ENCODE assay signal across 2 cellular contexts in the genomic region with DNA sequence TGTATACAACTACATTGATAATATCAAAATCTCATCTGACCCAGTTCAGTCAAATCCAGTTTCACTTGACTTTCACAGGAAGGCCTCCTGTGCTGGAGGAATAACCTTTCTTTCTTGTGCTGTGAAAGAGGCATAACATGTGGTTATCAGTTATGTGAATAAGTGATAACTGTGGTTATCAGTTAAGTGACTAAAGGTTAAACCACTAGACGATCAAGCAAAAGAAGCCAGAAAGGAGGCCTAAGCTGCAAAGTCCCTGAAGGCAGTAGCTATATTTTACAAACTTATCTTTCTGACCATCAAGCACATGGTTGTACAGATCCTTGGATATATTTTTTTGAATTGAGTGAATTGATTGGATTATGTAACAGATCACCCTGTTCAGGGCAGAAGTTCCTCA.
TF ChIP-seq lines count a peak whose summit lies in the region.

No MANE protein-coding gene starts in this region.

TF ChIP-seq in SK-N-SH, 30 proteins besides CTCF, POLR2A, EP300 and RAD21 (continued from another document):
- TF ChIP-seq, protein P1, sequence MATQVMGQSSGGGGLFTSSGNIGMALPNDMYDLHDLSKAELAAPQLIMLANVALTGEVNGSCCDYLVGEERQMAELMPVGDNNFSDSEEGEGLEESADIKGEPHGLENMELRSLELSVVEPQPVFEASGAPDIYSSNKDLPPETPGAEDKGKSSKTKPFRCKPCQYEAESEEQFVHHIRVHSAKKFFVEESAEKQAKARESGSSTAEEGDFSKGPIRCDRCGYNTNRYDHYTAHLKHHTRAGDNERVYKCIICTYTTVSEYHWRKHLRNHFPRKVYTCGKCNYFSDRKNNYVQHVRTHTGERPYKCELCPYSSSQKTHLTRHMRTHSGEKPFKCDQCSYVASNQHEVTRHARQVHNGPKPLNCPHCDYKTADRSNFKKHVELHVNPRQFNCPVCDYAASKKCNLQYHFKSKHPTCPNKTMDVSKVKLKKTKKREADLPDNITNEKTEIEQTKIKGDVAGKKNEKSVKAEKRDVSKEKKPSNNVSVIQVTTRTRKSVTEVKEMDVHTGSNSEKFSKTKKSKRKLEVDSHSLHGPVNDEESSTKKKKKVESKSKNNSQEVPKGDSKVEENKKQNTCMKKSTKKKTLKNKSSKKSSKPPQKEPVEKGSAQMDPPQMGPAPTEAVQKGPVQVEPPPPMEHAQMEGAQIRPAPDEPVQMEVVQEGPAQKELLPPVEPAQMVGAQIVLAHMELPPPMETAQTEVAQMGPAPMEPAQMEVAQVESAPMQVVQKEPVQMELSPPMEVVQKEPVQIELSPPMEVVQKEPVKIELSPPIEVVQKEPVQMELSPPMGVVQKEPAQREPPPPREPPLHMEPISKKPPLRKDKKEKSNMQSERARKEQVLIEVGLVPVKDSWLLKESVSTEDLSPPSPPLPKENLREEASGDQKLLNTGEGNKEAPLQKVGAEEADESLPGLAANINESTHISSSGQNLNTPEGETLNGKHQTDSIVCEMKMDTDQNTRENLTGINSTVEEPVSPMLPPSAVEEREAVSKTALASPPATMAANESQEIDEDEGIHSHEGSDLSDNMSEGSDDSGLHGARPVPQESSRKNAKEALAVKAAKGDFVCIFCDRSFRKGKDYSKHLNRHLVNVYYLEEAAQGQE (IDR thresholded peaks at IDR 0.05; ENCODE audit: low read depth, low read length): no peak
- TF ChIP-seq GATA2 (CRISPR knock-in tag; IDR thresholded peaks at IDR 0.05): peak; percentile 28; the same call in 1 of the 2 replicates
- no peak for TF ChIP-seq MAX (IDR thresholded peaks at IDR 0.05; ENCODE audit: low read depth)
- TF ChIP-seq TCF12 (IDR thresholded peaks at IDR 0.05): no peak

TF ChIP-seq in SK-N-SH treated with all-trans-retinoic acid at 6 μM for 48 hours, 23 proteins besides CTCF, POLR2A, EP300 and RAD21 (continued from another document):
- TF ChIP-seq, protein P2, sequence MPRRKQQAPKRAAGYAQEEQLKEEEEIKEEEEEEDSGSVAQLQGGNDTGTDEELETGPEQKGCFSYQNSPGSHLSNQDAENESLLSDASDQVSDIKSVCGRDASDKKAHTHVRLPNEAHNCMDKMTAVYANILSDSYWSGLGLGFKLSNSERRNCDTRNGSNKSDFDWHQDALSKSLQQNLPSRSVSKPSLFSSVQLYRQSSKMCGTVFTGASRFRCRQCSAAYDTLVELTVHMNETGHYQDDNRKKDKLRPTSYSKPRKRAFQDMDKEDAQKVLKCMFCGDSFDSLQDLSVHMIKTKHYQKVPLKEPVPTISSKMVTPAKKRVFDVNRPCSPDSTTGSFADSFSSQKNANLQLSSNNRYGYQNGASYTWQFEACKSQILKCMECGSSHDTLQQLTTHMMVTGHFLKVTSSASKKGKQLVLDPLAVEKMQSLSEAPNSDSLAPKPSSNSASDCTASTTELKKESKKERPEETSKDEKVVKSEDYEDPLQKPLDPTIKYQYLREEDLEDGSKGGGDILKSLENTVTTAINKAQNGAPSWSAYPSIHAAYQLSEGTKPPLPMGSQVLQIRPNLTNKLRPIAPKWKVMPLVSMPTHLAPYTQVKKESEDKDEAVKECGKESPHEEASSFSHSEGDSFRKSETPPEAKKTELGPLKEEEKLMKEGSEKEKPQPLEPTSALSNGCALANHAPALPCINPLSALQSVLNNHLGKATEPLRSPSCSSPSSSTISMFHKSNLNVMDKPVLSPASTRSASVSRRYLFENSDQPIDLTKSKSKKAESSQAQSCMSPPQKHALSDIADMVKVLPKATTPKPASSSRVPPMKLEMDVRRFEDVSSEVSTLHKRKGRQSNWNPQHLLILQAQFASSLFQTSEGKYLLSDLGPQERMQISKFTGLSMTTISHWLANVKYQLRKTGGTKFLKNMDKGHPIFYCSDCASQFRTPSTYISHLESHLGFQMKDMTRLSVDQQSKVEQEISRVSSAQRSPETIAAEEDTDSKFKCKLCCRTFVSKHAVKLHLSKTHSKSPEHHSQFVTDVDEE (CRISPR knock-in tag; IDR thresholded peaks at IDR 0.05): no peak
- no peak for TF ChIP-seq ISL1 (CRISPR knock-in tag; IDR thresholded peaks at IDR 0.05)
